ENCODE assay signal across 20 cellular contexts in genomic region chr4:14908635-14909034, GRCh38.
A peak's percentile ranks its signal among the peaks of the same experiment; 100 is the strongest.
DNase-seq lines count a peak whose midpoint lies in the region; ATAC-seq, FAIRE-seq and TF ChIP-seq lines count a peak whose summit lies in the region.
"Had no signal": no experiment of that assay in that cellular context is flagged by ENCODE, and none has a peak within 500 bp of the region (broad histone marks: within the 10 kb centered on the region; RNA-seq: fewer than 3 reads in every experiment).

No MANE protein-coding gene starts in this region.

- no peak overlapping the region for H2AFZ ChIP-seq in astrocyte (ENCODE audit: low read depth, low read length)

- peaks cover 8% of the 10 kb centered on the region for H3K4me1 ChIP-seq in astrocyte (ENCODE audit: insufficient read depth, low read length)
- H3K4me1 ChIP-seq: gastroesophageal sphincter, psoas muscle, upper lobe of left lung had no signal

- no peak overlapping the region for H3K4me2 ChIP-seq in astrocyte (ENCODE audit: low read length)

- peaks cover 10% of the 10 kb centered on the region for H3K27me3 ChIP-seq in astrocyte (ENCODE audit: insufficient read depth, low read length)
- H3K27me3 ChIP-seq: gastroesophageal sphincter, upper lobe of left lung had no signal

- peaks cover 2% of the 10 kb centered on the region for H3K9me3 Mint-ChIP-seq in astrocyte (ENCODE audit: unreplicated experiment)
- H3K9me3 Mint-ChIP-seq in naive thymus-derived CD8-positive, alpha-beta T cell, result peaks cover 0 to 3% (median 0%) of the 10 kb centered on the region in 9 donors
- H3K9me3 Mint-ChIP-seq: memory B cell had no signal

- DNase-seq in COLO668 (lab: John Stamatoyannopoulos, UW; ENCODE audit: unreplicated experiment) (peak; percentile 11), LHCN-M2 (ENCODE audit: low read depth) (peak; percentile 37), astrocyte (ENCODE audit: low read depth) (peak; percentile 51), kidney glomerular epithelial cell (lab: John Stamatoyannopoulos, UW) (peak; percentile 42), NCI-H1694 treated with DMSO at 0.1 percent for 48 hours (lab: John Stamatoyannopoulos, UW) (no peak), NCI-H1694 (lab: John Stamatoyannopoulos, UW) (no peak)
- DNase-seq in naive thymus-derived CD8-positive, alpha-beta T cell, result no peak
- DNase-seq: activated B cell treated with CpG ODN at 0.5 μM for 24 hours; CD8-positive, alpha-beta memory T cell; H7; NCI-H1092; psoas muscle; stimulated activated naive CD8-positive, alpha-beta T cell treated with anti-CD3 and anti-CD28 coated beads, Interleukin-15, Interleukin-2, amounts not matched to agents 100 U/mL and 50 U/mL, for 24 hours; upper lobe of left lung had no signal

- no peaks in the 10 kb centered on the region for H3K36me3 Mint-ChIP-seq in astrocyte (ENCODE audit: low read depth, unreplicated experiment)
- no peaks in the 10 kb centered on the region for H3K36me3 Mint-ChIP-seq in naive thymus-derived CD8-positive, alpha-beta T cell
- H3K36me3 Mint-ChIP-seq: CD8-positive, alpha-beta memory T cell; memory B cell had no signal

- POLR2A ChIA-PET in naive thymus-derived CD8-positive, alpha-beta T cell (lab: Charles Lee), result no interaction called here

- peaks cover 23% of the 10 kb centered on the region for H3K4me1 Mint-ChIP-seq in astrocyte (ENCODE audit: low read depth, unreplicated experiment)
- H3K4me1 Mint-ChIP-seq in naive thymus-derived CD8-positive, alpha-beta T cell, result peaks cover 0 to 3% (median 0%) of the 10 kb centered on the region in 4 donors
- H3K4me1 Mint-ChIP-seq: activated B cell treated with CpG ODN at 0.5 μM for 24 hours, memory B cell had no signal

- H3K27ac ChIP-seq in astrocyte (ENCODE audit: low read depth, low read length), result no peak overlapping the region
- H3K27ac ChIP-seq: gastroesophageal sphincter, psoas muscle, upper lobe of left lung had no signal

- H3K36me3 ChIP-seq in astrocyte (ENCODE audit: insufficient read depth, low read length), result no peaks in the 10 kb centered on the region
- H3K36me3 ChIP-seq: gastroesophageal sphincter, upper lobe of left lung had no signal

- H4K20me1 ChIP-seq in astrocyte (ENCODE audit: insufficient read depth, low read length), result no peaks in the 10 kb centered on the region

- TF ChIP-seq CTCF in astrocyte (IDR thresholded peaks at IDR 0.05; ENCODE audit: insufficient read depth, low read depth, low read length), result no peak

- ATAC-seq in GM18870 (IDR thresholded peaks at IDR 0.05; ENCODE audit: unreplicated experiment), result no peak
- ATAC-seq in naive thymus-derived CD8-positive, alpha-beta T cell, result no peak
- ATAC-seq: gastroesophageal sphincter; psoas muscle; stimulated activated naive CD8-positive, alpha-beta T cell treated with anti-CD3 and anti-CD28 coated beads, Interleukin-15, Interleukin-2, amounts not matched to agents 100 U/mL and 50 U/mL, for 24 hours had no signal

- peak; percentile 29 for FAIRE-seq in astrocyte (lab: Jason Lieb, UNC)
- FAIRE-seq: endometrium had no signal

- no peak overlapping the region for H3K4me3 ChIP-seq in astrocyte (ENCODE audit: insufficient read depth, low read depth, low read length)
- H3K4me3 ChIP-seq: gastroesophageal sphincter, psoas muscle, upper lobe of left lung had no signal

- H3K4me3 Mint-ChIP-seq in astrocyte (ENCODE audit: unreplicated experiment), result no peak overlapping the region
- no peak overlapping the region for H3K4me3 Mint-ChIP-seq in naive thymus-derived CD8-positive, alpha-beta T cell
- H3K4me3 Mint-ChIP-seq: activated B cell treated with CpG ODN at 0.5 μM for 24 hours; activated T-helper 1 cell treated with anti-CD3 and anti-CD28 coated beads, Interleukin-12 subunit alpha, Interleukin-12 subunit beta, Interleukin-2, Interleukin-4 antibody, amounts not matched to agents 30 ng/mL and 10 ng/mL and 1 ng/mL, durations not matched to agents 14 hours and 24 hours and 36 hours; CD8-positive, alpha-beta memory T cell; memory B cell; T-helper 1 cell treated with Interleukin-12 subunit alpha and Interleukin-12 subunit beta and Interleukin-4 antibody, amounts not matched to agents 30 μg/mL and 1 μg/mL, for 36 hours had no signal

- H3K27me3 Mint-ChIP-seq in astrocyte (ENCODE audit: low read depth, unreplicated experiment), result peaks cover 14% of the 10 kb centered on the region
- peaks cover 22 to 50% (median 27%) of the 10 kb centered on the region in 5 donors for H3K27me3 Mint-ChIP-seq in naive thymus-derived CD8-positive, alpha-beta T cell

- no peaks in the 10 kb centered on the region for H3K9me3 ChIP-seq in astrocyte (ENCODE audit: insufficient read depth, low read depth, low read length)
- H3K9me3 ChIP-seq: gastroesophageal sphincter, psoas muscle, upper lobe of left lung had no signal

- H3K27ac Mint-ChIP-seq in astrocyte (ENCODE audit: unreplicated experiment), result peak overlapping the region; percentile 76
- H3K27ac Mint-ChIP-seq in naive thymus-derived CD8-positive, alpha-beta T cell, result no peak overlapping the region
- H3K27ac Mint-ChIP-seq: activated B cell treated with CpG ODN at 0.5 μM for 24 hours; activated T-helper 1 cell treated with anti-CD3 and anti-CD28 coated beads, Interleukin-12 subunit alpha, Interleukin-12 subunit beta, Interleukin-2, Interleukin-4 antibody, amounts not matched to agents 30 ng/mL and 10 ng/mL and 1 ng/mL, durations not matched to agents 14 hours and 24 hours and 36 hours; memory B cell; T-helper 1 cell treated with Interleukin-12 subunit alpha and Interleukin-12 subunit beta and Interleukin-4 antibody, amounts not matched to agents 30 μg/mL and 1 μg/mL, for 36 hours had no signal

- H3K79me2 ChIP-seq in astrocyte (ENCODE audit: insufficient read depth, low read length), result no peaks in the 10 kb centered on the region

- no peak overlapping the region for H3K9ac ChIP-seq in astrocyte (ENCODE audit: low read length)

Comparison
In these comparisons a context has a peak if more than half of its experiments do, and no peak if none do; other contexts are left out.
1. DNase-seq: peak in COLO668 (single experiment), LHCN-M2 (single experiment), astrocyte (single experiment) and kidney glomerular epithelial cell (single experiment); none in NCI-H1694 treated with DMSO at 0.1 percent for 48 hours (single experiment), NCI-H1694 (single experiment) and naive thymus-derived CD8-positive, alpha-beta T cell (0 of 10).